Comparison of ENCODE assay signal across 14 cellular contexts in genomic region chr16:58099097-58099955, GRCh38.
"Had no signal": no experiment of that assay in that cellular context is flagged by ENCODE, and none has a peak within 500 bp of the region (broad histone marks: within the 10 kb centered on the region; RNA-seq: fewer than 3 reads in every experiment).

No MANE protein-coding gene starts in this region.

- DNase-seq: activated CD4-positive, alpha-beta T cell treated with anti-CD3 and anti-CD28 coated beads for 1 hour; activated CD4-positive, alpha-beta T cell treated with anti-CD3 and anti-CD28 coated beads, Interleukin-2, amount 50 U/mL, for 1 hour; activated CD8-positive, alpha-beta T cell treated with anti-CD3 and anti-CD28 coated beads, Interleukin-2, amount 10 ng/mL, durations not matched to agents 7 days and 5 days; activated gamma-delta T cell; activated naive CD4-positive, alpha-beta T cell treated with anti-CD3 and anti-CD28 coated beads, Interleukin-2, amount 50 U/mL, for 16 hours; activated naive CD8-positive, alpha-beta T cell treated with anti-CD3 and anti-CD28 coated beads, Interleukin-2, amount 50 U/mL, for 24 hours; body of pancreas; effector CD4-positive, alpha-beta T cell; mucosa of descending colon; naive thymus-derived CD4-positive, alpha-beta T cell; stimulated activated CD4-positive, alpha-beta T cell treated with anti-CD3 and anti-CD28 coated beads, Interleukin-4, amount 100 ng/mL, for 24 hours; stimulated activated naive CD4-positive, alpha-beta T cell treated with Interleukin-2 at 50 U/mL for 16 hours had no signal

- ATAC-seq: activated CD8-positive, alpha-beta T cell treated with anti-CD3 and anti-CD28 coated beads, Interleukin-2, amount 10 ng/mL, durations not matched to agents 7 days and 5 days; activated naive CD8-positive, alpha-beta T cell treated with anti-CD3 and anti-CD28 coated beads, Interleukin-2, amount 50 U/mL, for 24 hours; body of pancreas; mucosa of descending colon; naive thymus-derived CD4-positive, alpha-beta T cell had no signal

- H3K27ac ChIP-seq: body of pancreas had no signal

- FAIRE-seq: endometrium, TTC549 had no signal

- H3K9me3 ChIP-seq: body of pancreas, mucosa of descending colon had no signal

- H3K27me3 ChIP-seq: body of pancreas had no signal

- H3K4me1 ChIP-seq: body of pancreas had no signal

- H3K4me3 ChIP-seq: body of pancreas, mucosa of descending colon had no signal
